8 cellular contexts compared by ENCODE assay signal in the genomic region with DNA sequence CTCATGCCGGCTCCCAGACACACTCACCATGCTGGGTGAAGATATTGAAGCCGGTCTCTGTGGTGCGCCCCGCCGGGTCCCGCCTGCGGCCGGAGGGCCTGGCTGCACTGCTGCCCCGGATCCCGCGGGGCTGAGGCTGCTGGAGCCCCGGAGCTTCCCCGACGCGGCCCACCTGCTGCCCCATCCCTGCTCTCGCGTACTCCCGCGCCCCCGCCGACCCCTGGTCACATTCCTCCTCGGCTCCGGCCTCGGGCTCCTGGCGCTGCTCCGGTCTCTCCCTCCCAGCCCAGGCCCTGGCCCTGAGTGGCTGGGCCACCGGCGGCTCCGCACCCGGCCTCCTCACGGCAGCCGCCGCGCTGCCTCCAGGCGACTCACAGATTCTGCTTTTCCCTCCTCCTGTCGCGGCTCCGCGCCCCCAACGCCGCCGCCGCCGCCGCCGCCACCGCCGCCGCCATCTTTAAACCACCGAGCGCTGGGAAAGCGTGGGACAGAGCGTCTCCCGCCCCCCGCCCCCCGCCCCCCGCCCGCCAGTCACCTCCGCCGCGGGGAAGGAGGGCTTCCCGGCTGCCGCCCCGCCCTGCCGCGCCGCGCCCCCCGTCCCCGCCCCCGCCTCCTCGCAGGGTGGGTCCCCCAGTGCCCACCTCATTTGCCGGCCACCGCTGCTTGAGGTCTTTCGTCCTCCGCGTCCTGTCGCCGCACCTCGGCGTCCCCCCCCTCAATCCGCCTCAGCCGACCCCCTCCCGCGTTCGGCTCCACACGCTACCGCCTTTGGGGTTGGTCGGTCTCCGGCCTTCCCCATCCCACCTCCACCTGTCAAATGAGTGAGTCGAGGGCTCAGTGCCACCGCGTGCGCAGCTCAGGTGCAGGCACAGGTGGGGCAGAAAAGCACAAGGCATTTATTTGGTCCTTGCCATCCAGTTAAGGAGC. TPM values are rescaled to one million over a fixed set of nuclear protein-coding genes. Genes with fewer than 3 reads are reported as not detected.
DNase-seq lines count a peak whose midpoint lies in the region; ATAC-seq and TF ChIP-seq lines count a peak whose summit lies in the region.

A gene (minus strand): TSS at position 464 of the 927 bp plus-strand sequence. CDS start 280 bp downstream, at position 184.

- peaks cover 3 to 4% of the 10 kb centered on the region in 2 donors for H3K36me3 Mint-ChIP-seq in CD14-positive monocyte
- no peaks in the 10 kb centered on the region for H3K36me3 Mint-ChIP-seq in osteocyte (ENCODE audit: unreplicated experiment)

- TF ChIP-seq CTCF in CD14-positive monocyte (IDR thresholded peaks at IDR 0.05) (no peak), osteocyte (IDR thresholded peaks at IDR 0.05) (no peak), tibial artery (IDR thresholded peaks at IDR 0.05) (no peak)

- H3K4me3 Mint-ChIP-seq in CD14-positive monocyte (peak within 1 kb of the TSS; percentile 93 to 97), osteocyte (ENCODE audit: unreplicated experiment) (peak within 1 kb of the TSS; percentile 90)

- peak; percentile 56 for ATAC-seq in GM19372 (IDR thresholded peaks at IDR 0.05; ENCODE audit: low read depth, unreplicated experiment)

- peak within 1 kb of the TSS; percentile 88 to 93 for H3K27ac ChIP-seq in tibial artery

- H3K9me3 Mint-ChIP-seq in CD14-positive monocyte = peaks cover 0 to 4% (median 0%) of the 10 kb centered on the region in 7 donors
- no peaks in the 10 kb centered on the region for H3K9me3 Mint-ChIP-seq in osteocyte (ENCODE audit: unreplicated experiment)

- H3K4me3 ChIP-seq in tibial artery = peak within 1 kb of the TSS; percentile 84 to 88

- H3K4me1 Mint-ChIP-seq in CD14-positive monocyte = peaks cover 31% of the 10 kb centered on the region
- peaks cover 34% of the 10 kb centered on the region for H3K4me1 Mint-ChIP-seq in osteocyte (ENCODE audit: unreplicated experiment)

- peak within 1 kb of the TSS; percentile 15 to 80 (median 54) for H3K27ac Mint-ChIP-seq in CD14-positive monocyte
- H3K27ac Mint-ChIP-seq in osteocyte (ENCODE audit: unreplicated experiment) = peak within 1 kb of the TSS; percentile 90

- no peaks in the 10 kb centered on the region for H3K27me3 ChIP-seq in tibial artery

- peaks cover 0 to 5% (median 2%) of the 10 kb centered on the region in 3 donors for H3K27me3 Mint-ChIP-seq in CD14-positive monocyte (ENCODE audit: low read depth in 3 of 3)
- H3K27me3 Mint-ChIP-seq in osteocyte (ENCODE audit: unreplicated experiment) = no peaks in the 10 kb centered on the region

- H3K36me3 ChIP-seq in tibial artery = peaks cover 0 to 2% (median under 1%) of the 10 kb centered on the region in 3 donors

- H3K4me1 ChIP-seq in tibial artery = peaks cover 0 to 35% (median 9%) of the 10 kb centered on the region in 4 donors

- H3K9me3 ChIP-seq in tibial artery = no peaks in the 10 kb centered on the region

- DNase-seq in CD14-positive monocyte (ENCODE audit: low spot score) = no peak
- DNase-seq in HK-2 (ENCODE audit: unreplicated experiment) = peak; percentile 70
- peak; percentile 52 for DNase-seq in RKO (ENCODE audit: low spot score)
- DNase-seq in activated naive CD4-positive, alpha-beta T cell (lab: John Stamatoyannopoulos, UW) = peak; percentile 6 to 53 (median 15)
- peak; percentile 71 for DNase-seq in germinal center (ENCODE audit: low spot score)
- peak; percentile 85 for DNase-seq in osteocyte (ENCODE audit: extremely low spot score, unreplicated experiment)
- peak in 1 of 2 donors; percentile 70 for DNase-seq in tibial artery

- intact Hi-C loops in CD14-positive monocyte (cut with micrococcal nuclease) (loop anchor here in 1 of 2 donors (10.0 kb wide), 1 partner anchor 135 kb away; a partner anchor contains a TSS), tibial artery (cut with DNase I; ENCODE audit: low total_unique reads) (no loop called here)

RNA-seq across cellular contexts. Expression of the gene that starts here (rescaled TPM):
- polyA plus RNA-seq in CD14-positive monocyte = 1 to 10 TPM in 1 of 2 donors, under 1 TPM in 1; 0.20 to 1.4 TPM
- total RNA-seq in osteocyte = 33.7 and 36.3 TPM in 2 replicates
